ENCODE assay signal across 23 cellular contexts in the genomic region with DNA sequence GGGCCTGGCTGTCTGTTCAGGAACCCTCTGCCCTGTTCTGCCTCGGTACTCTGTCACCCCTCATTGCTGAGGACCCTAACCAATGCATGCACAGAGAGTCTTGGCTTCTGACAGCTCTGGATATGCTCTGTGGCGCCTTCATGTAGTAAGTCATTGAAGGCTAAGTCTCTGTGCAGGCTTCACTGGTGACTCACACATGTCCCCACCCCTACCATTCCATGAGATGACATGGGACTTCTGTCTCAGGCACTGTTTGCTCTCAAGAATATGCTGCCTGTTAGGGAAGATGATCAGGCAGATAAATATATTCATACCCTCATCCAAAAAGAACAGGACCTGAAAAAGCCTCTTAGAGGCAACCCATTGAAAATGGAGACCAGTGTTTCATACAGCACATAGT. TPM values are rescaled to one million over a fixed set of nuclear protein-coding genes. Genes with fewer than 3 reads are reported as not detected.
A peak's percentile ranks its signal among the peaks of the same experiment; 100 is the strongest.
DNase-seq lines count a peak whose midpoint lies in the region; ATAC-seq, FAIRE-seq and TF ChIP-seq lines count a peak whose summit lies in the region.
"Had no signal": no experiment of that assay in that cellular context is flagged by ENCODE, and none has a peak within 500 bp of the region (broad histone marks: within the 10 kb centered on the region; RNA-seq: fewer than 3 reads in every experiment).

No MANE protein-coding gene starts in this region.

- H3K4me2 ChIP-seq in trophoblast cell (ENCODE audit: low read length) = no peak overlapping the region

- peaks cover 4% of the 10 kb centered on the region for H3K79me2 ChIP-seq in trophoblast cell (ENCODE audit: control insufficient read depth, insufficient read depth, low read length, poor library complexity)
- H3K79me2 ChIP-seq: parathyroid adenoma had no signal

- no peak overlapping the region for H2AK5ac ChIP-seq in trophoblast cell (ENCODE audit: low read length)

- no peak overlapping the region for H4K12ac ChIP-seq in trophoblast cell (ENCODE audit: low read depth, low read length)

- H3K4me1 ChIP-seq in esophagus squamous epithelium = peaks cover 0 to 38% (median 0%) of the 10 kb centered on the region in 3 donors
- H3K4me1 ChIP-seq in trophoblast cell (ENCODE audit: control insufficient read depth in 1 of 2, insufficient read depth in 2 of 2, low read length in 2 of 2) = peaks cover 22 to 31% of the 10 kb centered on the region in 2 experiments
- H3K4me1 ChIP-seq in vagina = peaks cover 16% of the 10 kb centered on the region
- H3K4me1 ChIP-seq in kidney (ENCODE audit: control insufficient read depth in 1 of 2, insufficient read depth in 1 of 2, low read depth in 1 of 2, low read length in 2 of 2) = peaks cover 0 to 6% of the 10 kb centered on the region in 2 donors
- H3K4me1 ChIP-seq: parathyroid adenoma had no signal

- no peak overlapping the region for H3K23ac ChIP-seq in trophoblast cell (ENCODE audit: low read length)

- H3K4ac ChIP-seq in trophoblast cell (ENCODE audit: low read depth, low read length) = no peak overlapping the region

- no peak overlapping the region for H2BK12ac ChIP-seq in trophoblast cell (ENCODE audit: low read length)

- H3K18ac ChIP-seq in trophoblast cell (ENCODE audit: low read length) = peak overlapping the region; percentile 5

- peaks cover 6% of the 10 kb centered on the region; the same call in 1 of the 2 replicates for H3K4me1 Mint-ChIP-seq in WTC11
- H3K4me1 Mint-ChIP-seq: central memory CD8-positive, alpha-beta T cell had no signal

- DNase-seq in EH (ENCODE audit: low read depth) = peak; percentile 66
- DNase-seq in LoVo (ENCODE audit: low spot score) = peak; percentile 11
- DNase-seq in esophagus squamous epithelium (lab: John Stamatoyannopoulos, UW) = no peak
- DNase-seq in trophoblast cell = peak; percentile 88 to 91
- DNase-seq in vagina (ENCODE audit: extremely low spot score in 2 of 2) = no peak
- DNase-seq in WTC11 (ENCODE audit: low spot score) = no peak
- no peak for DNase-seq in kidney
- DNase-seq in KBM-7 = no peak
- DNase-seq: activated CD4-positive, CD25-positive, alpha-beta regulatory T cell; effector memory CD4-positive, alpha-beta T cell; Kasumi-1; left ventricle myocardium superior; NCI-H1436 treated with DMSO at 0.1 percent for 48 hours; NCI-H226; SHP77; stimulated activated CD4-positive, alpha-beta T cell treated with anti-CD3 and anti-CD28 coated beads, Interleukin-4, amount 100 ng/mL, for 4 hours; stimulated activated CD8-positive, alpha-beta memory T cell treated with anti-CD3 and anti-CD28 coated beads, Interleukin-4, amount 100 ng/mL, for 48 hours; T-helper 17 cell had no signal

- H3K79me1 ChIP-seq in trophoblast cell (ENCODE audit: low read length) = peaks cover 8% of the 10 kb centered on the region

- no peak overlapping the region for H2AFZ ChIP-seq in trophoblast cell (ENCODE audit: insufficient read depth, low read length, poor library complexity)
- H2AFZ ChIP-seq: parathyroid adenoma had no signal

- in situ Hi-C loops in KBM-7 (cut with MboI; ENCODE audit: low pct_unique_long_range_greater_than_20kb, low sequenced_read_pairs) = no loop called here

- H3K14ac ChIP-seq in trophoblast cell (ENCODE audit: low read length) = no peak overlapping the region

- POLR2A ChIA-PET in WTC11 (lab: Charles Lee) = no interaction called here

- H3K4me3 ChIP-seq in esophagus squamous epithelium = no peak overlapping the region
- H3K4me3 ChIP-seq in trophoblast cell (ENCODE audit: low read depth, low read length) = no peak overlapping the region
- H3K4me3 ChIP-seq in vagina = no peak overlapping the region
- no peak overlapping the region for H3K4me3 ChIP-seq in kidney (ENCODE audit: low read length in 2 of 2)

- no peaks in the 10 kb centered on the region for H3K9me3 ChIP-seq in esophagus squamous epithelium
- no peaks in the 10 kb centered on the region for H3K9me3 ChIP-seq in trophoblast cell (ENCODE audit: insufficient read depth, low read depth, low read length)
- H3K9me3 ChIP-seq in vagina = no peaks in the 10 kb centered on the region
- no peaks in the 10 kb centered on the region for H3K9me3 ChIP-seq in kidney (ENCODE audit: control insufficient read depth in 1 of 2, low read length in 2 of 2)

- H3K4me3 Mint-ChIP-seq in WTC11 = no peak overlapping the region
- H3K4me3 Mint-ChIP-seq: central memory CD8-positive, alpha-beta T cell; T-helper 17 cell had no signal

- peak overlapping the region; percentile 41 for H4K91ac ChIP-seq in trophoblast cell (ENCODE audit: low read depth, low read length)

- H3K27me3 ChIP-seq in esophagus squamous epithelium (no peaks in the 10 kb centered on the region), trophoblast cell (ENCODE audit: insufficient read depth, low read length) (no peaks in the 10 kb centered on the region), vagina (no peaks in the 10 kb centered on the region)

- H4K8ac ChIP-seq in trophoblast cell (ENCODE audit: low read depth, low read length) = peak overlapping the region; percentile 8

- peak overlapping the region in 3 of 4 donors; percentile 11 to 78 (median 55) for H3K27ac ChIP-seq in esophagus squamous epithelium
- H3K27ac ChIP-seq in trophoblast cell (ENCODE audit: low read depth, low read length) = no peak overlapping the region
- no peak overlapping the region for H3K27ac ChIP-seq in vagina
- H3K27ac ChIP-seq in kidney (ENCODE audit: low read depth in 2 of 2, low read length in 2 of 2) = no peak overlapping the region
- H3K27ac ChIP-seq: parathyroid adenoma had no signal

- no peak overlapping the region for H2BK5ac ChIP-seq in trophoblast cell (ENCODE audit: low read depth, low read length, poor library complexity)

- no peak for FAIRE-seq in kidney (lab: Jason Lieb, UNC)
- FAIRE-seq: D721Med had no signal

- no peak for TF ChIP-seq POLR2A in esophagus squamous epithelium (IDR thresholded peaks at IDR 0.05)
- TF ChIP-seq POLR2A in vagina (IDR thresholded peaks at IDR 0.05) = no peak

- H3K36me3 Mint-ChIP-seq in WTC11 = no peaks in the 10 kb centered on the region

- H2BK120ac ChIP-seq in trophoblast cell (ENCODE audit: insufficient read depth, low read length, poor library complexity) = no peak overlapping the region

- intact Hi-C loops in esophagus squamous epithelium (cut with DNase I) = no loop called here
- intact Hi-C loops in vagina (cut with DNase I) = no loop called here
- intact Hi-C loops in kidney (cut with DNase I) = no loop called here

- peaks cover 0 to 10% (median 0%) of the 10 kb centered on the region in 3 donors for H3K36me3 ChIP-seq in esophagus squamous epithelium
- H3K36me3 ChIP-seq in trophoblast cell (ENCODE audit: control insufficient read depth in 1 of 2, insufficient read depth in 2 of 2, low read length in 2 of 2) = no peaks in the 10 kb centered on the region
- H3K36me3 ChIP-seq in vagina = no peaks in the 10 kb centered on the region
- H3K36me3 ChIP-seq in kidney (ENCODE audit: control insufficient read depth in 1 of 2, insufficient read depth in 2 of 2, low read length in 2 of 2) = no peaks in the 10 kb centered on the region

- 60% methylated on average over 1 of the region's 2 CpGs; no CpG with 5 or more reads in 1 of the 2 donors for WGBS in esophagus squamous epithelium, 2 donors
- no CpG with 5 or more reads among the region's 2 CpGs for WGBS in trophoblast cell (ENCODE audit: extremely low coverage, insufficient coverage, insufficient read length)

- H3K9me3 Mint-ChIP-seq in WTC11 = no peaks in the 10 kb centered on the region
- H3K9me3 Mint-ChIP-seq: central memory CD8-positive, alpha-beta T cell had no signal

- no peak for TF ChIP-seq CTCF in esophagus squamous epithelium (IDR thresholded peaks at IDR 0.05)
- no peak for TF ChIP-seq CTCF in vagina (IDR thresholded peaks at IDR 0.05)
- no peak for TF ChIP-seq CTCF in WTC11 (IDR thresholded peaks at IDR 0.05)
- TF ChIP-seq CTCF in kidney (IDR thresholded peaks at IDR 0.05; ENCODE audit: borderline replicate concordance, extremely low read depth, insufficient read depth) = no peak

- H3K9ac ChIP-seq in trophoblast cell (ENCODE audit: low read length) (no peak overlapping the region), kidney (ENCODE audit: low read length in 2 of 2) (no peak overlapping the region)
- H3K9ac ChIP-seq: parathyroid adenoma had no signal

- H3K27ac Mint-ChIP-seq in WTC11 = no peak overlapping the region
- H3K27ac Mint-ChIP-seq: T-helper 17 cell had no signal

- ATAC-seq in WTC11 = no peak
- ATAC-seq: left ventricle myocardium superior, T-helper 17 cell had no signal

- CTCF ChIA-PET in WTC11 (lab: Charles Lee) = no interaction called here

- H3K27me3 Mint-ChIP-seq in WTC11 (ENCODE audit: low read depth) = no peaks in the 10 kb centered on the region

TF ChIP-seq in WTC11, 78 proteins besides CTCF, POLR2A, EP300 and RAD21 (continues in another document):
- TF ChIP-seq, protein P1, sequence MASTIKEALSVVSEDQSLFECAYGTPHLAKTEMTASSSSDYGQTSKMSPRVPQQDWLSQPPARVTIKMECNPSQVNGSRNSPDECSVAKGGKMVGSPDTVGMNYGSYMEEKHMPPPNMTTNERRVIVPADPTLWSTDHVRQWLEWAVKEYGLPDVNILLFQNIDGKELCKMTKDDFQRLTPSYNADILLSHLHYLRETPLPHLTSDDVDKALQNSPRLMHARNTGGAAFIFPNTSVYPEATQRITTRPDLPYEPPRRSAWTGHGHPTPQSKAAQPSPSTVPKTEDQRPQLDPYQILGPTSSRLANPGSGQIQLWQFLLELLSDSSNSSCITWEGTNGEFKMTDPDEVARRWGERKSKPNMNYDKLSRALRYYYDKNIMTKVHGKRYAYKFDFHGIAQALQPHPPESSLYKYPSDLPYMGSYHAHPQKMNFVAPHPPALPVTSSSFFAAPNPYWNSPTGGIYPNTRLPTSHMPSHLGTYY (CRISPR knock-in tag; IDR thresholded peaks at IDR 0.05) = no peak
- TF ChIP-seq, protein P2, sequence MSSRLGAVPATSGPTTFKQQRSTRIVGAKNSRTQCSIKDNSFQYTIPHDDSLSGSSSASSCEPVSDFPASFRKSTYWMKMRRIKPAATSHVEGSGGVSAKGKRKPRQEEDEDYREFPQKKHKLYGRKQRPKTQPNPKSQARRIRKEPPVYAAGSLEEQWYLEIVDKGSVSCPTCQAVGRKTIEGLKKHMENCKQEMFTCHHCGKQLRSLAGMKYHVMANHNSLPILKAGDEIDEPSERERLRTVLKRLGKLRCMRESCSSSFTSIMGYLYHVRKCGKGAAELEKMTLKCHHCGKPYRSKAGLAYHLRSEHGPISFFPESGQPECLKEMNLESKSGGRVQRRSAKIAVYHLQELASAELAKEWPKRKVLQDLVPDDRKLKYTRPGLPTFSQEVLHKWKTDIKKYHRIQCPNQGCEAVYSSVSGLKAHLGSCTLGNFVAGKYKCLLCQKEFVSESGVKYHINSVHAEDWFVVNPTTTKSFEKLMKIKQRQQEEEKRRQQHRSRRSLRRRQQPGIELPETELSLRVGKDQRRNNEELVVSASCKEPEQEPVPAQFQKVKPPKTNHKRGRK (CRISPR knock-in tag; IDR thresholded peaks at IDR 0.05; ENCODE audit: borderline replicate concordance) = no peak
- no peak for TF ChIP-seq CREB1 (CRISPR knock-in tag; IDR thresholded peaks at IDR 0.05)
- TF ChIP-seq MXD4 (CRISPR knock-in tag; IDR thresholded peaks at IDR 0.05; ENCODE audit: borderline replicate concordance) = no peak
- no peak for TF ChIP-seq SOX15 (CRISPR knock-in tag; IDR thresholded peaks at IDR 0.05)

RNA-seq across cellular contexts. Expression of a gene that starts 43.6 kb away (rescaled TPM):
- total RNA-seq in esophagus squamous epithelium = not detected
- polyA plus RNA-seq in trophoblast cell (2013) = 0.11 TPM in 1 of 2 replicates, not detected in the other
- total RNA-seq in vagina = not detected
- total RNA-seq in WTC11 (2021) = not detected in 3 replicates
- not detected for total RNA-seq in kidney
- not detected for polyA plus RNA-seq in kidney (ENCODE audit: insufficient read depth, low read depth, low replicate concordance)
- total RNA-seq: H4, left ventricle myocardium superior, skeletal muscle tissue, T-helper 17 cell had no signal

Comparison
In these comparisons a context has a peak if more than half of its experiments do, and no peak if none do; other contexts are left out.
1. DNase-seq: peak in EH (single experiment), LoVo (single experiment) and trophoblast cell (2 of 2); none in esophagus squamous epithelium (single experiment), vagina (0 of 2), WTC11 (single experiment), kidney (single experiment) and KBM-7 (single experiment).
2. H3K27ac ChIP-seq: peak in esophagus squamous epithelium (3 of 4); none in trophoblast cell (single experiment), vagina (single experiment) and kidney (0 of 2).